ENCODE assay signal across 1 cellular context in the genomic region with DNA sequence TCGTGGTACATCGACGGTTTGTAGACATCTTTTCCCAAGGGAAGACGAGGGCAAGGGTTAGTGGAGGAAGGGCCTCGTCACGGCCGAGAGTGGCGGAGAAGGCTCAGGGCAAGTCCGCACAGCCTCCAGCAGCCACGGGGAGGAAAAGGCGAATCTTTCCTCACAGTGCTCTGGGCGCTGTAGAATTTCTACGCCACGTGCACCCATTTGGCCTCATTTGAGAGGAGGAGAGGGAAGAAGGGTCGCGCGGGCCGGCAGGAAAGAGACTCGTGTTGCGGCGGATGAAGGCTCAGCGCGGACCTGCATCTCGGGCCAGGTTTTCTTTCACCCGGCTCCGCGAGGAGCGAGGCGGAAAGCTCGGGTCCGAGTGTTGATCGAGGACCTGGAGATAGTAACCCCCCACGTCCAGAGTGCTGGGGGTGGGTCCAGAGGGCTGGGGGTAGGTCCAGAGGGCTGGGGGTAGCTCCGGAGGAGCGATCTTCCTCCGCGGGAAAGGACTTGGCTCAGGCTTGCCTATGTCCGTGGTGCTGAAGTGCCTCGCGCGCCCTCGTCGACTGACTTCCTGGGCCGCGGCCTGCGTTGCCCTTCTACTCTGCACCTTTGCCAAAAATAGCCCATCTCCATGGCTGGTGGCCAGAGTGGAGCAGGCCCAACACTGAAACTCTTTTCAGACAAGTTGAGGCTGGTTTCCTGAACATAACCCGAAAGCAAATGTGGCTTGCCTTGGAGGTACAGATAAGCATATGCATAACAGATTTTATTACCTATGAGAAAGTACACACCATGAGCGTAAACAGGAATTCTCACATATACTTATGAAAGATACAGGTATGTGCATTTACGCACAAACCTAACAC.
TF ChIP-seq lines count a peak whose summit lies in the region.

No MANE protein-coding gene starts in this region.

TF ChIP-seq in HCT116, 20 proteins besides CTCF, POLR2A, EP300 and RAD21 (continued from another document):
- TF ChIP-seq, protein P1, sequence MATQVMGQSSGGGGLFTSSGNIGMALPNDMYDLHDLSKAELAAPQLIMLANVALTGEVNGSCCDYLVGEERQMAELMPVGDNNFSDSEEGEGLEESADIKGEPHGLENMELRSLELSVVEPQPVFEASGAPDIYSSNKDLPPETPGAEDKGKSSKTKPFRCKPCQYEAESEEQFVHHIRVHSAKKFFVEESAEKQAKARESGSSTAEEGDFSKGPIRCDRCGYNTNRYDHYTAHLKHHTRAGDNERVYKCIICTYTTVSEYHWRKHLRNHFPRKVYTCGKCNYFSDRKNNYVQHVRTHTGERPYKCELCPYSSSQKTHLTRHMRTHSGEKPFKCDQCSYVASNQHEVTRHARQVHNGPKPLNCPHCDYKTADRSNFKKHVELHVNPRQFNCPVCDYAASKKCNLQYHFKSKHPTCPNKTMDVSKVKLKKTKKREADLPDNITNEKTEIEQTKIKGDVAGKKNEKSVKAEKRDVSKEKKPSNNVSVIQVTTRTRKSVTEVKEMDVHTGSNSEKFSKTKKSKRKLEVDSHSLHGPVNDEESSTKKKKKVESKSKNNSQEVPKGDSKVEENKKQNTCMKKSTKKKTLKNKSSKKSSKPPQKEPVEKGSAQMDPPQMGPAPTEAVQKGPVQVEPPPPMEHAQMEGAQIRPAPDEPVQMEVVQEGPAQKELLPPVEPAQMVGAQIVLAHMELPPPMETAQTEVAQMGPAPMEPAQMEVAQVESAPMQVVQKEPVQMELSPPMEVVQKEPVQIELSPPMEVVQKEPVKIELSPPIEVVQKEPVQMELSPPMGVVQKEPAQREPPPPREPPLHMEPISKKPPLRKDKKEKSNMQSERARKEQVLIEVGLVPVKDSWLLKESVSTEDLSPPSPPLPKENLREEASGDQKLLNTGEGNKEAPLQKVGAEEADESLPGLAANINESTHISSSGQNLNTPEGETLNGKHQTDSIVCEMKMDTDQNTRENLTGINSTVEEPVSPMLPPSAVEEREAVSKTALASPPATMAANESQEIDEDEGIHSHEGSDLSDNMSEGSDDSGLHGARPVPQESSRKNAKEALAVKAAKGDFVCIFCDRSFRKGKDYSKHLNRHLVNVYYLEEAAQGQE (IDR thresholded peaks at IDR 0.05; ENCODE audit: low read depth): peak; percentile 53
TF ChIP-seq in HCT116: peak in this region for 1.
